In the genomic region with DNA sequence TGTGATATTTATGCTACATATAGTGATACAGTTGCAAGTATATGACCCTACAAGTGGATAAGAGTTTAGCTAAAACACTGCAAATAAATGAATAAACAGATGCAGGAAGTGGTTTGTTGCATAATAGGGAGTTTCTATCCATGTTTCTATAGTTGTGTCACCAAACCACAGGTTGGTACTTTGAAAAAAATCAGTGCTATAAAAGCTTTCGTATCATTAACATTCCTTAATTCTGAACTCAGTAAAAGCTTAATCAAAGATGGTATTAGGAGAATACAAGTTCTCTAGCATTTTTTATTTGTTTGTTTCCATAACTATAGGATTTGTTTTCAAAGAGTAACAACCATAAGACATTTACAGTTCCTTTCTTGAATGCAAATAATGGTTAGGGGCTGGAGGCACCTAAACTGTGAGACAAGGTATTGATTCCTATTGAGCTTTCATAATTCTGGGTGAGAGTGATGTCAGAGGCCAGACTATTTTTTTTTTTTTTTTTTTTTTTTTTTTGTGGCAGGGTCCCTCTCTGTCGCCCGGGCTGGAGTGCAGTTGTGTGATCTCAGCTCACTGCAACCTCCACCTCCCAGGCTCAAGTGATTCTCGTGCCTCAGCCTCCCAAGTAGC, we compare ENCODE assay signal across 9 cellular contexts. TPM values are rescaled to one million over a fixed set of nuclear protein-coding genes. Genes with fewer than 3 reads are reported as not detected.
DNase-seq lines count a peak whose midpoint lies in the region; ATAC-seq and TF ChIP-seq lines count a peak whose summit lies in the region.
"Had no signal": no experiment of that assay in that cellular context is flagged by ENCODE, and none has a peak within 500 bp of the region (broad histone marks: within the 10 kb centered on the region; RNA-seq: fewer than 3 reads in every experiment).

No MANE protein-coding gene starts in this region.

- in situ Hi-C loops in KBM-7 (cut with MboI; ENCODE audit: low pct_unique_long_range_greater_than_20kb, low sequenced_read_pairs), result no loop called here

- peak; percentile 55 for ATAC-seq in GM21619 (IDR thresholded peaks at IDR 0.05; ENCODE audit: unreplicated experiment)

- H3K36me3 Mint-ChIP-seq in IgD-negative memory B cell (no peaks in the 10 kb centered on the region), osteocyte (ENCODE audit: unreplicated experiment) (no peaks in the 10 kb centered on the region)

- POLR2A ChIA-PET in GM10248 (lab: Yijun Ruan, JAX), result interaction anchor here (0.6 to 6.9 kb wide), 14 partner anchors 8 to 1380 kb away, joined by 3 to 52 read pairs (median 6); partner anchors contain the start of genes CPOX and GPR15

- H3K9me3 Mint-ChIP-seq in IgD-negative memory B cell (peaks cover 0 to 2% (median 0%) of the 10 kb centered on the region in 3 donors), osteocyte (ENCODE audit: unreplicated experiment) (no peaks in the 10 kb centered on the region)
- H3K9me3 Mint-ChIP-seq: neural crest cell had no signal

- TF ChIP-seq CTCF in GM10248 (IDR thresholded peaks at IDR 0.05; ENCODE audit: control extremely low read depth, extremely low read depth, low read depth, missing control alignments) (no peak), cardiac fibroblast (IDR thresholded peaks at IDR 0.05; ENCODE audit: low read depth, low read length) (no peak), osteocyte (IDR thresholded peaks at IDR 0.05) (no peak)

- H3K27ac Mint-ChIP-seq in IgD-negative memory B cell, result peak overlapping the region; percentile 90 to 93 (median 90)
- no peak overlapping the region for H3K27ac Mint-ChIP-seq in osteocyte (ENCODE audit: unreplicated experiment)

- DNase-seq in GM10248 (ENCODE audit: extremely low spot score), result peak; percentile 36
- DNase-seq in cardiac fibroblast (ENCODE audit: low read depth in 2 of 2), result peak; percentile 41 to 83
- no peak for DNase-seq in amniotic stem cell (lab: John Stamatoyannopoulos, UW)
- no peak for DNase-seq in NCI-H69 (lab: John Stamatoyannopoulos, UW)
- no peak for DNase-seq in KBM-7
- no peak for DNase-seq in osteocyte (ENCODE audit: extremely low spot score, unreplicated experiment)

- no peaks in the 10 kb centered on the region for H3K27me3 Mint-ChIP-seq in IgD-negative memory B cell
- peaks cover 66% of the 10 kb centered on the region for H3K27me3 Mint-ChIP-seq in osteocyte (ENCODE audit: unreplicated experiment)

- H3K4me3 ChIP-seq in cardiac fibroblast (replicated peaks in 1 of 2; ENCODE audit: low read depth in 2 of 2, low read length in 2 of 2), result no peak overlapping the region

- H3K4me1 Mint-ChIP-seq in IgD-negative memory B cell, result peaks cover 22 to 29% (median 25%) of the 10 kb centered on the region in 3 donors
- no peaks in the 10 kb centered on the region for H3K4me1 Mint-ChIP-seq in osteocyte (ENCODE audit: unreplicated experiment)
- H3K4me1 Mint-ChIP-seq: neural crest cell had no signal

- peak overlapping the region; percentile 34 to 75 (median 57) for H3K4me3 Mint-ChIP-seq in IgD-negative memory B cell
- no peak overlapping the region for H3K4me3 Mint-ChIP-seq in osteocyte (ENCODE audit: unreplicated experiment)
- H3K4me3 Mint-ChIP-seq: neural crest cell had no signal

- CTCF ChIA-PET in GM10248 (lab: Yijun Ruan, JAX), result interaction anchor here (0.8 to 5.3 kb wide), 10 partner anchors 9 to 229 kb away, joined by 3 to 34 read pairs (median 4); partner anchors contain the start of genes CLDND1 and CPOX

RNA-seq across cellular contexts. Expression of gene CPOX, which starts 29.6 kb away (rescaled TPM):
- polyA plus RNA-seq in IgD-negative memory B cell, result 5.7 TPM
- 17.4 and 19.3 TPM in 2 replicates for total RNA-seq in osteocyte

RNA-seq across cellular contexts. Expression of gene GPR15, which starts 32.0 kb away (rescaled TPM):
- polyA plus RNA-seq in IgD-negative memory B cell, result 3.1 TPM
- not detected in 2 replicates for total RNA-seq in osteocyte
- total RNA-seq: neural crest cell had no signal

RNA-seq across cellular contexts. Expression of gene CLDND1, which starts 41.1 kb away (rescaled TPM):
- polyA plus RNA-seq in IgD-negative memory B cell, result 39.8 TPM
- total RNA-seq in osteocyte, result 85.3 and 93.2 TPM in 2 replicates

Comparison
In these comparisons a context has a peak if more than half of its experiments do, and no peak if none do; other contexts are left out.
1. DNase-seq: peak in GM10248 (single experiment) and cardiac fibroblast (2 of 2); none in amniotic stem cell (single experiment), NCI-H69 (single experiment), KBM-7 (single experiment) and osteocyte (single experiment).